15 cellular contexts compared by ENCODE assay signal in the genomic region with DNA sequence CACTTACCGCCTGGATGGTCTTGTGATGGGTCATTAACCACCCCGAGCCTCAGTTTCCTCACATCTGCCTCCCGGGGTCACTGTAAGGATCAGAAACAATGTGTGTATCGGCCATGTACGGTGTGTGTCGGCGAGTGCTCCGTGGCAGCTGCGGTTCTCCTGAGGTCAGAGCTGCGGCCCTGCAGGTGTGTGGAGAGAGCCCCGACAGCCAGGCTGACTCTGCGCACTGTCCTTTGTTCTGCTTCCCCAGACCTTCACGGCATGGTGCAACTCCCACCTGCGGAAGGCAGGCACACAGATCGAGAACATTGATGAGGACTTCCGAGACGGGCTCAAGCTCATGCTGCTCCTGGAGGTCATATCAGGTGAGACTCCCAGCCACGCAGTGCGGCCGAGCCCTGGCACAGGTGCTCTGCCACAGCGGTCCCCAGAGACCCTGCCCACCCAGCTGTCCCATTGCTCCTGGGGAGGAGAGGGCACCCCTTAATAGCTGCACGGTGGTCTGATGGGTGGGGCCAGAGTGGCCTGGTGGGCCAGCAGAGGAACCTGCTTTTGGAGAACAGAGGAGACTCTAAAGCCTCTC. TPM values are rescaled to one million over a fixed set of nuclear protein-coding genes. Genes with fewer than 3 reads are reported as not detected.
DNase-seq lines count a peak whose midpoint lies in the region; ATAC-seq and TF ChIP-seq lines count a peak whose summit lies in the region.
"Had no signal": no experiment of that assay in that cellular context is flagged by ENCODE, and none has a peak within 500 bp of the region (broad histone marks: within the 10 kb centered on the region; RNA-seq: fewer than 3 reads in every experiment).

No MANE protein-coding gene starts in this region.

- CTCF ChIA-PET in MCF 10A (lab: Yijun Ruan, JAX) = interaction anchor here (0.6 to 1.7 kb wide), 8 partner anchors 10 to 1899 kb away, joined by 3 to 5 read pairs (median 4); a partner anchor contains a TSS

- no peak overlapping the region for H3K27ac Mint-ChIP-seq in MCF 10A (ENCODE audit: low read depth, unreplicated experiment)
- peak overlapping the region; percentile 72 for H3K27ac Mint-ChIP-seq in endodermal cell
- H3K27ac Mint-ChIP-seq in neural crest cell (ENCODE audit: unreplicated experiment) = peak overlapping the region; percentile 62
- H3K27ac Mint-ChIP-seq: activated T-helper 17 cell treated with anti-CD3 and anti-CD28 coated beads, Interleukin-2, amount 50 U/mL, for 72 hours had no signal

- H3K27ac ChIP-seq in breast epithelium (peak overlapping the region; percentile 85 to 99), endodermal cell (ENCODE audit: low read depth, low read length) (no peak overlapping the region), upper lobe of left lung (peak overlapping the region; percentile 51 to 93 (median 70))
- H3K27ac ChIP-seq: neutrophil, SJCRH30 had no signal

- H3K9me3 Mint-ChIP-seq in MCF 10A (ENCODE audit: unreplicated experiment) (no peaks in the 10 kb centered on the region), endodermal cell (no peaks in the 10 kb centered on the region), neural crest cell (no peaks in the 10 kb centered on the region)
- H3K9me3 Mint-ChIP-seq: activated T-helper 17 cell treated with anti-CD3 and anti-CD28 coated beads, Interleukin-2, amount 50 U/mL, for 72 hours had no signal

- TF ChIP-seq POLR2A in breast epithelium (IDR thresholded peaks at IDR 0.05) (no peak), upper lobe of left lung (IDR thresholded peaks at IDR 0.05) (no peak)

- H3K9me3 ChIP-seq in breast epithelium (no peaks in the 10 kb centered on the region), endodermal cell (ENCODE audit: control insufficient read depth, low read length) (no peaks in the 10 kb centered on the region), upper lobe of left lung (no peaks in the 10 kb centered on the region)
- H3K9me3 ChIP-seq: HAP-1, neutrophil, SJCRH30 had no signal

- no peak for DNase-seq in breast epithelium (ENCODE audit: low spot score in 2 of 2)
- no peak for DNase-seq in MCF 10A (ENCODE audit: unreplicated experiment)
- no peak for DNase-seq in endodermal cell
- DNase-seq in neural crest cell (ENCODE audit: low read depth, low spot score) = no peak
- DNase-seq in upper lobe of left lung = no peak
- no peak for DNase-seq in mucosa of gallbladder (ENCODE audit: low spot score)
- DNase-seq: DMS53, NCI-H1048, NCI-H510A, SJCRH30 had no signal

- H3K36me3 ChIP-seq in breast epithelium = no peaks in the 10 kb centered on the region
- H3K36me3 ChIP-seq in endodermal cell (ENCODE audit: control insufficient read depth, insufficient read depth, low read length) = peaks cover 67% of the 10 kb centered on the region
- H3K36me3 ChIP-seq in upper lobe of left lung = peaks cover 22 to 72% (median 54%) of the 10 kb centered on the region in 4 donors

- H3K4me1 Mint-ChIP-seq in MCF 10A (ENCODE audit: insufficient read depth, unreplicated experiment) = peaks cover 22% of the 10 kb centered on the region
- peaks cover 14% of the 10 kb centered on the region for H3K4me1 Mint-ChIP-seq in endodermal cell
- H3K4me1 Mint-ChIP-seq in neural crest cell = peaks cover 41% of the 10 kb centered on the region

- no peaks in the 10 kb centered on the region for H3K27me3 ChIP-seq in breast epithelium
- no peaks in the 10 kb centered on the region for H3K27me3 ChIP-seq in endodermal cell (ENCODE audit: control insufficient read depth, insufficient read depth, low read length, poor library complexity, severe bottlenecking)
- H3K27me3 ChIP-seq in upper lobe of left lung = no peaks in the 10 kb centered on the region
- H3K27me3 ChIP-seq: neutrophil, SJCRH30 had no signal

- H3K4me3 Mint-ChIP-seq in MCF 10A (ENCODE audit: unreplicated experiment) (no peak overlapping the region), endodermal cell (no peak overlapping the region), neural crest cell (no peak overlapping the region)
- H3K4me3 Mint-ChIP-seq: activated T-helper 17 cell treated with anti-CD3 and anti-CD28 coated beads, Interleukin-2, amount 50 U/mL, for 72 hours had no signal

- H3K27me3 Mint-ChIP-seq in MCF 10A (ENCODE audit: insufficient read depth, unreplicated experiment) = no peaks in the 10 kb centered on the region
- H3K27me3 Mint-ChIP-seq in endodermal cell (ENCODE audit: insufficient read depth) = no peaks in the 10 kb centered on the region
- no peaks in the 10 kb centered on the region for H3K27me3 Mint-ChIP-seq in neural crest cell (ENCODE audit: low read depth)
- H3K27me3 Mint-ChIP-seq: activated T-helper 17 cell treated with anti-CD3 and anti-CD28 coated beads, Interleukin-2, amount 50 U/mL, for 72 hours had no signal

- TF ChIP-seq CTCF in breast epithelium (IDR thresholded peaks at IDR 0.05) (no peak), MCF 10A (IDR thresholded peaks at IDR 0.05; ENCODE audit: unreplicated experiment) (no peak), endodermal cell (conservative IDR thresholded peaks at IDR 0.05) (no peak), neural crest cell (conservative IDR thresholded peaks at IDR 0.05) (no peak), upper lobe of left lung (IDR thresholded peaks at IDR 0.05) (no peak)

- no peak for TF ChIP-seq EP300 in upper lobe of left lung (IDR thresholded peaks at IDR 0.05)

- BruUV-seq in MCF 10A (replicated peaks; lab: Mats Ljungman, UMichigan) = no TSS peak

- WGBS in endodermal cell (ENCODE audit: insufficient coverage in 1 of 2, insufficient read length in 1 of 2), 2 experiments = 93 to 96% methylated on average over 17 to 22 of the region's 22 CpGs
- WGBS in upper lobe of left lung, 2 donors = 89% methylated on average over 12 to 21 of the region's 22 CpGs

- no peak overlapping the region for H3K9ac ChIP-seq in endodermal cell (ENCODE audit: extremely low read depth, low read length, poor library complexity, severe bottlenecking)

- H3K36me3 Mint-ChIP-seq in MCF 10A (ENCODE audit: insufficient read depth, unreplicated experiment) (peaks cover 90% of the 10 kb centered on the region), endodermal cell (ENCODE audit: low read depth) (peaks cover 45% of the 10 kb centered on the region), neural crest cell (ENCODE audit: low read depth) (peaks cover 4% of the 10 kb centered on the region)

- intact Hi-C loops in breast epithelium (cut with DNase I; ENCODE audit: low total_unique reads) = no loop called here
- intact Hi-C loops in MCF 10A (cut with micrococcal nuclease) = no loop called here

- ATAC-seq in upper lobe of left lung (ENCODE audit: low FRiP score in 2 of 2) (no peak), GM21381 (IDR thresholded peaks at IDR 0.05; ENCODE audit: unreplicated experiment) (no peak), GM19397 (IDR thresholded peaks at IDR 0.05; ENCODE audit: unreplicated experiment) (no peak)
- ATAC-seq: activated T-helper 17 cell treated with anti-CD3 and anti-CD28 coated beads, Interleukin-2, amount 50 U/mL, for 72 hours had no signal

- H3K4me1 ChIP-seq in breast epithelium (peaks cover 4 to 13% of the 10 kb centered on the region in 2 donors), endodermal cell (ENCODE audit: control insufficient read depth, insufficient read depth, low read length) (no peaks in the 10 kb centered on the region), upper lobe of left lung (peaks cover 72 to 84% (median 79%) of the 10 kb centered on the region in 4 donors)
- H3K4me1 ChIP-seq: HAP-1 had no signal

- no peak overlapping the region for H3K4me3 ChIP-seq in breast epithelium
- no peak overlapping the region for H3K4me3 ChIP-seq in endodermal cell (ENCODE audit: low read length)
- no peak overlapping the region for H3K4me3 ChIP-seq in upper lobe of left lung
- H3K4me3 ChIP-seq: HAP-1, SJCRH30 had no signal

- POLR2A ChIA-PET in MCF 10A (lab: Yijun Ruan, JAX) = interaction anchor here (1.0 to 2.2 kb wide), 2 partner anchors 8 to 151 kb away, joined by 3 to 9 read pairs; no protein-coding TSS in a partner anchor

RNA-seq across cellular contexts. Expression of a gene that starts 43.8 kb away (rescaled TPM):
- total RNA-seq in breast epithelium (1 to 10 TPM in 2 of 3 donors, under 1 TPM in 1; 0.16 to 9.2 (median 4.1) TPM), MCF 10A (2022) (not detected in 2 replicates), endodermal cell (10 to 100 TPM; 14.5 to 83.0 TPM), neural crest cell (not detected in 2 replicates), upper lobe of left lung (10 to 100 TPM in 3 of 6 donors, 1 to 10 TPM in 3; 5.2 to 93.2 (median 11.1) TPM), mucosa of gallbladder (206 TPM)
- polyA plus RNA-seq in endodermal cell (2013, experiment 1 of 2) = 9.1 TPM
- polyA plus RNA-seq in endodermal cell (2013, experiment 2 of 2) = 8.0 TPM
- total RNA-seq: SJCRH30 had no signal

RNA-seq across cellular contexts. Expression of a gene that starts 53.0 kb away (rescaled TPM):
- total RNA-seq in breast epithelium (100 to 1,000 TPM; 182 to 296 (median 269) TPM), MCF 10A (2022) (300 and 320 TPM in 2 replicates), endodermal cell (100 to 1,000 TPM; 378 to 437 TPM), neural crest cell (324 and 335 TPM in 2 replicates), upper lobe of left lung (100 to 1,000 TPM; 162 to 636 (median 512) TPM), mucosa of gallbladder (628 TPM)
- polyA plus RNA-seq in endodermal cell (2013, experiment 1 of 2) = 322 TPM
- 298 TPM for polyA plus RNA-seq in endodermal cell (2013, experiment 2 of 2)
